ENCODE assay signal across 8 cellular contexts in genomic region chr1:7783178-7783711, GRCh38. TPM values are rescaled to one million over a fixed set of nuclear protein-coding genes. Genes with fewer than 3 reads are reported as not detected.
A peak's percentile ranks its signal among the peaks of the same experiment; 100 is the strongest.
DNase-seq lines count a peak whose midpoint lies in the region; ATAC-seq, FAIRE-seq and TF ChIP-seq lines count a peak whose summit lies in the region.

No MANE protein-coding gene starts in this region.

- H3K4me1 Mint-ChIP-seq in naive thymus-derived CD4-positive, alpha-beta T cell, result peaks cover 18 to 39% (median 28%) of the 10 kb centered on the region in 7 donors

- DNase-seq in GM04504 (ENCODE audit: low read depth), result peak; percentile 27
- DNase-seq in NCI-H2196 (lab: John Stamatoyannopoulos, UW; ENCODE audit: unreplicated experiment), result peak; percentile 76
- DNase-seq in activated T-cell treated with anti-CD3 and anti-CD28 coated beads for 48 hours (ENCODE audit: low read depth), result peak; percentile 39
- peak; percentile 52 for DNase-seq in fibroblast of pulmonary artery (ENCODE audit: low read depth)
- peak in 2 of 9 donors; percentile 10 to 25 for DNase-seq in naive thymus-derived CD4-positive, alpha-beta T cell
- peak; percentile 82 for DNase-seq in urothelium cell line (ENCODE audit: low spot score)

- no peak for FAIRE-seq in urothelium cell line (lab: Jason Lieb, UNC)

- no peaks in the 10 kb centered on the region for H3K9me3 ChIP-seq in naive thymus-derived CD4-positive, alpha-beta T cell (ENCODE audit: control insufficient read depth in 2 of 3, low read length in 3 of 3)

- CTCF ChIA-PET in naive thymus-derived CD4-positive, alpha-beta T cell (lab: Charles Lee), result no interaction called here

- peaks cover 10% of the 10 kb centered on the region for H3K4me1 ChIP-seq in ACC112 (ENCODE audit: control insufficient read depth, insufficient read depth, low read length, unreplicated experiment)
- peaks cover 8 to 17% of the 10 kb centered on the region in 2 donors for H3K4me1 ChIP-seq in naive thymus-derived CD4-positive, alpha-beta T cell (ENCODE audit: control insufficient read depth in 2 of 2, insufficient read depth in 2 of 2, low read length in 2 of 2)

- intact Hi-C loops in naive thymus-derived CD4-positive, alpha-beta T cell (cut with micrococcal nuclease), result loop anchor here (1.0 to 10.0 kb wide), 9 partner anchors 12 to 1644 kb away; partner anchors contain the start of genes PARK7 (in 2 of the 2), VAMP3 (in 2 of the 2), CAMTA1 (in 1 of the 2) and GPR157 (in 1 of the 2)

- H3K27me3 Mint-ChIP-seq in naive thymus-derived CD4-positive, alpha-beta T cell, result peaks cover 0 to 16% (median 0%) of the 10 kb centered on the region in 5 donors

- TF ChIP-seq CTCF in fibroblast of pulmonary artery (IDR thresholded peaks at IDR 0.05; ENCODE audit: low read length, missing control alignments), result no peak

- peak overlapping the region in 8 of 9 donors; percentile 60 to 91 (median 82) for H3K27ac Mint-ChIP-seq in naive thymus-derived CD4-positive, alpha-beta T cell

- H3K4me3 ChIP-seq in ACC112 (ENCODE audit: low read depth, low read length) (peak overlapping the region; percentile 75), fibroblast of pulmonary artery (replicated peaks; ENCODE audit: low read depth, low read length) (peak overlapping the region; percentile 56)
- H3K4me3 ChIP-seq in naive thymus-derived CD4-positive, alpha-beta T cell (ENCODE audit: low read length), result peak overlapping the region; percentile 50

- TF ChIP-seq POLR2A in GM18505 (IDR thresholded peaks at IDR 0.05; ENCODE audit: borderline replicate concordance, extremely low read depth, insufficient read depth, insufficient read length), result no peak

- POLR2A ChIA-PET in naive thymus-derived CD4-positive, alpha-beta T cell (lab: Charles Lee), result interaction anchor here (0.5 to 3.1 kb wide), 3 partner anchors 9 to 817 kb away, joined by 3 to 14 read pairs (median 6); partner anchors contain the start of gene VAMP3

- H2AFZ ChIP-seq in ACC112 (ENCODE audit: low read length, unreplicated experiment), result peak overlapping the region; percentile 21

- H3K9me3 Mint-ChIP-seq in naive thymus-derived CD4-positive, alpha-beta T cell, result no peaks in the 10 kb centered on the region

- H3K27me3 ChIP-seq in ACC112 (ENCODE audit: insufficient read depth, low read length), result no peaks in the 10 kb centered on the region
- H3K27me3 ChIP-seq in naive thymus-derived CD4-positive, alpha-beta T cell (ENCODE audit: control insufficient read depth in 2 of 2, insufficient read depth in 2 of 2, low read length in 2 of 2), result no peaks in the 10 kb centered on the region

- no peaks in the 10 kb centered on the region for H3K79me2 ChIP-seq in ACC112 (ENCODE audit: control insufficient read depth, insufficient read depth, low read length, unreplicated experiment)

- ATAC-seq in naive thymus-derived CD4-positive, alpha-beta T cell, result no peak
- no peak for ATAC-seq in GM18505 (IDR thresholded peaks at IDR 0.05; ENCODE audit: unreplicated experiment)

- H3K36me3 ChIP-seq in ACC112 (ENCODE audit: insufficient read depth, low read length), result peaks cover 26% of the 10 kb centered on the region
- H3K36me3 ChIP-seq in naive thymus-derived CD4-positive, alpha-beta T cell (ENCODE audit: control insufficient read depth in 2 of 3, insufficient read depth in 3 of 3, low read length in 3 of 3), result peaks cover 0 to 14% (median 3%) of the 10 kb centered on the region in 3 experiments

- peaks cover 0 to 19% (median 13%) of the 10 kb centered on the region in 5 donors for H3K36me3 Mint-ChIP-seq in naive thymus-derived CD4-positive, alpha-beta T cell

- H3K27ac ChIP-seq in ACC112 (ENCODE audit: low read depth, low read length), result no peak overlapping the region
- peak overlapping the region; percentile 99 for H3K27ac ChIP-seq in naive thymus-derived CD4-positive, alpha-beta T cell (ENCODE audit: low read depth, low read length)

- peak overlapping the region; percentile 67 to 85 (median 76) for H3K4me3 Mint-ChIP-seq in naive thymus-derived CD4-positive, alpha-beta T cell

RNA-seq across cellular contexts. Expression of gene PER3, which starts 0.8 kb away (rescaled TPM):
- total RNA-seq in naive thymus-derived CD4-positive, alpha-beta T cell, result 10 to 100 TPM in 1 of 5 experiments, 1 to 10 TPM in 4; 2.2 to 10.4 (median 5.1) TPM
- 1 to 10 TPM; 2.8 to 4.1 TPM for polyA plus RNA-seq in naive thymus-derived CD4-positive, alpha-beta T cell

RNA-seq across cellular contexts. Expression of gene VAMP3, which starts 12.1 kb away (rescaled TPM):
- 10 to 100 TPM; 38.7 to 87.1 (median 60.9) TPM for total RNA-seq in naive thymus-derived CD4-positive, alpha-beta T cell
- polyA plus RNA-seq in naive thymus-derived CD4-positive, alpha-beta T cell, result 10 to 100 TPM; 33.8 to 36.6 TPM
